33 cellular contexts compared by ENCODE assay signal in the genomic region with DNA sequence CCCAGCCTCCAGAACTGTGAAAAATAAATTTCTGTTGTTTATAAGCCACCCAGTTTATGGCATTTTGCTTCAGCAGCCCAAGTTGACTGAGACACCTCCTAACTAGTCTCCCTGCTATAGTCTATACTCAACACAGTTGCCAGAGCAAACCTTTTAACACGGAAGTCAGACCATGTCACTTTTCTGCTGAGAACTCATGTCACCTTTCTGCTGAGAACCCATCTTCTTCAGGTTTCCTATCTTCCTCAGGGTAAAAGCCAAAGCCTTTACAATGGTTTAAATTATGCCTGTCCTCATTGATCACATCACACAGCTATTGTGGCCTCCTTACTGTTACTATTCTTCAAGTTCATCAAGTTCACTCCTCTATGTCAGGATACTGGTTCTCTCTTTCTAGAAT.
"Had no signal": no experiment of that assay in that cellular context is flagged by ENCODE, and none has a peak within 500 bp of the region (broad histone marks: within the 10 kb centered on the region; RNA-seq: fewer than 3 reads in every experiment).

No MANE protein-coding gene starts in this region.

- H3K36me3 ChIP-seq: adrenal gland, ascending aorta, brain microvascular endothelial cell, breast epithelium, cardiac muscle cell had no signal

- ATAC-seq: activated naive CD4-positive, alpha-beta T cell treated with anti-CD3 and anti-CD28 coated beads, Interleukin-2, amount 50 U/mL, for 72 hours; activated naive CD8-positive, alpha-beta T cell treated with anti-CD3 and anti-CD28 coated beads, Interleukin-2, amount 50 U/mL, for 24 hours; activated T-cell treated with anti-CD3 and anti-CD28 coated beads, Interleukin-2, amount 50 U/mL, for 4 hours; activated T-cell treated with anti-CD3 and anti-CD28 coated beads, Interleukin-2, amount 50 U/mL, for 72 hours; activated T-helper 17 cell treated with anti-CD3 and anti-CD28 coated beads, Interleukin-2, amount 50 U/mL, for 72 hours; body of pancreas had no signal

- FAIRE-seq: astrocyte, bronchial epithelial cell had no signal

- H3K4me3 ChIP-seq: adrenal gland, ascending aorta, body of pancreas, breast epithelium, cardiac muscle cell had no signal

- DNase-seq: activated effector memory CD4-positive, alpha-beta T cell treated with anti-CD3 and anti-CD28 coated beads, Interleukin-2, amount 50 U/mL, for 16 hours; activated effector memory CD4-positive, alpha-beta T cell treated with Interleukin-2 at 50 U/mL for 16 hours; activated gamma-delta T cell; activated gamma-delta T cell treated with Interleukin-2 at 50 U/mL for 16 hours; activated naive CD4-positive, alpha-beta T cell; activated naive CD4-positive, alpha-beta T cell treated with anti-CD3 and anti-CD28 coated beads for 36 hours; activated naive CD4-positive, alpha-beta T cell treated with anti-CD3 and anti-CD28 coated beads, Interleukin-2, amount 10 ng/mL, durations not matched to agents 7 days and 5 days; activated naive CD4-positive, alpha-beta T cell treated with anti-CD3 and anti-CD28 coated beads, Interleukin-2, amount 50 U/mL, for 16 hours; activated naive CD4-positive, alpha-beta T cell treated with Interleukin-2 at 50 U/mL for 16 hours; activated naive CD8-positive, alpha-beta T cell treated with anti-CD3 and anti-CD28 coated beads for 36 hours; activated naive CD8-positive, alpha-beta T cell treated with anti-CD3 and anti-CD28 coated beads, Interleukin-2, amount 10 ng/mL, durations not matched to agents 7 days and 5 days; activated naive CD8-positive, alpha-beta T cell treated with anti-CD3 and anti-CD28 coated beads, Interleukin-2, amount 50 U/mL, for 24 hours; activated T-cell treated with anti-CD3 and anti-CD28 coated beads, Interleukin-2, amount 50 U/mL, for 24 hours; activated T-cell treated with anti-CD3 and anti-CD28 coated beads, Interleukin-2, amount 50 U/mL, for 4 hours; activated T-cell treated with anti-CD3 and anti-CD28 coated beads, Interleukin-2, amount 50 U/mL, for 48 hours; activated T-cell treated with anti-CD3 and anti-CD28 coated beads, Interleukin-2, amount 50 U/mL, for 72 hours; adrenal gland; amniotic stem cell; amygdala; anterior cingulate cortex; aorta; body of pancreas; brain microvascular endothelial cell; caudate nucleus; central memory CD4-positive, alpha-beta T cell; cerebellar nuclear complex had no signal

- H3K27me3 ChIP-seq: adrenal gland, ascending aorta, body of pancreas, brain microvascular endothelial cell, breast epithelium, cardiac muscle cell had no signal

- H3K9me3 ChIP-seq: adrenal gland had no signal

- H3K27ac ChIP-seq: adrenal gland, ascending aorta, body of pancreas, brain microvascular endothelial cell, breast epithelium, cardiac muscle cell had no signal

- H3K4me1 ChIP-seq: adrenal gland, ascending aorta, body of pancreas, breast epithelium had no signal
